Comparison of ENCODE assay signal across 9 cellular contexts in genomic region chr2:234823877-234824376, GRCh38.
A peak's percentile ranks its signal among the peaks of the same experiment; 100 is the strongest.
DNase-seq lines count a peak whose midpoint lies in the region; ATAC-seq and TF ChIP-seq lines count a peak whose summit lies in the region.
"Had no signal": no experiment of that assay in that cellular context is flagged by ENCODE, and none has a peak within 500 bp of the region (broad histone marks: within the 10 kb centered on the region; RNA-seq: fewer than 3 reads in every experiment).

No MANE protein-coding gene starts in this region.

- no peaks in the 10 kb centered on the region for H3K36me3 Mint-ChIP-seq in nephron progenitor cell (ENCODE audit: low read depth)

- POLR2A ChIA-PET in SK-N-SH (lab: Yijun Ruan, JAX) = no interaction called here

- peaks cover 9% of the 10 kb centered on the region for H3F3A ChIP-seq in SK-N-SH (replicated peaks; ENCODE audit: insufficient read depth)

- no peak overlapping the region for H2AK5ac ChIP-seq in trophoblast cell (ENCODE audit: low read length)

- CTCF ChIA-PET in SK-N-SH (lab: Yijun Ruan, JAX) = no interaction called here

- ATAC-seq in HG02623 (IDR thresholded peaks at IDR 0.05; ENCODE audit: unreplicated experiment) = no peak

- H3K23ac ChIP-seq in trophoblast cell (ENCODE audit: low read length) = no peak overlapping the region

- H3K9ac ChIP-seq in SK-N-SH (no peak overlapping the region), trophoblast cell (ENCODE audit: low read length) (no peak overlapping the region)

- no peak overlapping the region for H3K27ac Mint-ChIP-seq in nephron progenitor cell

- H4K20me1 ChIP-seq in SK-N-SH (ENCODE audit: insufficient read depth) = no peaks in the 10 kb centered on the region

- no peaks in the 10 kb centered on the region for H3K9me2 ChIP-seq in SK-N-SH

- H3K4me1 ChIP-seq in SK-N-SH (ENCODE audit: control insufficient read depth in 1 of 2, insufficient read depth in 2 of 2, low read depth in 1 of 2, low read length in 1 of 2) = peaks cover 2 to 3% of the 10 kb centered on the region in 2 experiments; a peak in 1 of 4 replicates
- H3K4me1 ChIP-seq in trophoblast cell (ENCODE audit: control insufficient read depth in 1 of 2, insufficient read depth in 2 of 2, low read length in 2 of 2) = peaks cover 2 to 7% of the 10 kb centered on the region in 2 experiments
- H3K4me1 ChIP-seq: Peyer's patch had no signal

- H3K79me1 ChIP-seq in trophoblast cell (ENCODE audit: low read length) = peaks cover 2% of the 10 kb centered on the region

- no peak for TF ChIP-seq RAD21 in SK-N-SH (IDR thresholded peaks at IDR 0.05; ENCODE audit: low read length)

- TF ChIP-seq EP300 in SK-N-SH (IDR thresholded peaks at IDR 0.05; ENCODE audit: borderline replicate concordance in 1 of 2, low read depth in 1 of 2, low read length in 1 of 2) = peak in 1 of 2 experiments; percentile 70; a peak in 1 of 4 replicates

- no peak overlapping the region for H3K4me3 Mint-ChIP-seq in nephron progenitor cell

- no peak overlapping the region for H3K4me3 ChIP-seq in SK-N-SH (ENCODE audit: low read depth in 2 of 2, low read length in 1 of 2)
- H3K4me3 ChIP-seq in foreskin fibroblast (ENCODE audit: low read depth in 1 of 2, low read length in 2 of 2) = no peak overlapping the region
- no peak overlapping the region for H3K4me3 ChIP-seq in trophoblast cell (ENCODE audit: low read depth, low read length)
- H3K4me3 ChIP-seq: Peyer's patch had no signal

- H3K4me2 ChIP-seq in SK-N-SH = peak overlapping the region; percentile 49; the same call in 1 of the 2 replicates
- no peak overlapping the region for H3K4me2 ChIP-seq in trophoblast cell (ENCODE audit: low read length)

- H3K14ac ChIP-seq in trophoblast cell (ENCODE audit: low read length) = no peak overlapping the region

- H3K36me3 ChIP-seq in SK-N-SH (replicated peaks in 1 of 2; ENCODE audit: control insufficient read depth in 1 of 2, insufficient read depth in 2 of 2, low read length in 1 of 2) (no peaks in the 10 kb centered on the region), trophoblast cell (ENCODE audit: control insufficient read depth in 1 of 2, insufficient read depth in 2 of 2, low read length in 2 of 2) (no peaks in the 10 kb centered on the region)
- H3K36me3 ChIP-seq: Peyer's patch had no signal

- H3K18ac ChIP-seq in trophoblast cell (ENCODE audit: low read length) = no peak overlapping the region

- peaks cover 23% of the 10 kb centered on the region for H3K4me1 Mint-ChIP-seq in nephron progenitor cell

- no peaks in the 10 kb centered on the region for H3K79me2 ChIP-seq in SK-N-SH (ENCODE audit: insufficient read depth)
- no peaks in the 10 kb centered on the region for H3K79me2 ChIP-seq in trophoblast cell (ENCODE audit: control insufficient read depth, insufficient read depth, low read length, poor library complexity)

- peak overlapping the region; percentile 45 to 75; a peak in 3 of 4 replicates for H3K27ac ChIP-seq in SK-N-SH (ENCODE audit: low read depth in 2 of 2, low read length in 1 of 2)
- H3K27ac ChIP-seq in trophoblast cell (ENCODE audit: low read depth, low read length) = peak overlapping the region; percentile 28
- no peak overlapping the region for H3K27ac ChIP-seq in caudate nucleus (ENCODE audit: low read depth, low read length)

- no peak for TF ChIP-seq CTCF in SK-N-SH (IDR thresholded peaks at IDR 0.05)
- TF ChIP-seq CTCF in foreskin fibroblast (IDR thresholded peaks at IDR 0.05; ENCODE audit: low read depth, low read length) = no peak
- TF ChIP-seq CTCF in nephron progenitor cell (IDR thresholded peaks at IDR 0.05) = no peak

- no peak overlapping the region for H2BK5ac ChIP-seq in trophoblast cell (ENCODE audit: low read depth, low read length, poor library complexity)

- no peaks in the 10 kb centered on the region for H3K9me3 ChIP-seq in SK-N-SH
- no peaks in the 10 kb centered on the region for H3K9me3 ChIP-seq in trophoblast cell (ENCODE audit: insufficient read depth, low read depth, low read length)
- H3K9me3 ChIP-seq: Peyer's patch had no signal

- peaks cover 8% of the 10 kb centered on the region for H3K27me3 Mint-ChIP-seq in nephron progenitor cell (ENCODE audit: low read depth, poor library complexity)

- H2AFZ ChIP-seq in SK-N-SH (ENCODE audit: low read depth) = peak overlapping the region; percentile 67; the same call in 1 of the 2 replicates
- no peak overlapping the region for H2AFZ ChIP-seq in trophoblast cell (ENCODE audit: insufficient read depth, low read length, poor library complexity)

- no peak overlapping the region for H3K4ac ChIP-seq in trophoblast cell (ENCODE audit: low read depth, low read length)

- WGBS in SK-N-SH (ENCODE audit: low lambda C conversion rate) = 5% methylated on average over 2 of the region's 2 CpGs
- WGBS in trophoblast cell (ENCODE audit: extremely low coverage, insufficient coverage, insufficient read length) = no CpG with 5 or more reads among the region's 2 CpGs

- H3K9me3 Mint-ChIP-seq in nephron progenitor cell = no peaks in the 10 kb centered on the region

- H2BK12ac ChIP-seq in trophoblast cell (ENCODE audit: low read length) = no peak overlapping the region

- H4K91ac ChIP-seq in trophoblast cell (ENCODE audit: low read depth, low read length) = no peak overlapping the region

- no peak overlapping the region for H4K8ac ChIP-seq in trophoblast cell (ENCODE audit: low read depth, low read length)

- H2BK120ac ChIP-seq in trophoblast cell (ENCODE audit: insufficient read depth, low read length, poor library complexity) = no peak overlapping the region

- no peak overlapping the region for H4K12ac ChIP-seq in trophoblast cell (ENCODE audit: low read depth, low read length)

- peak; percentile 53 for DNase-seq in DMS53 (lab: John Stamatoyannopoulos, UW)
- DNase-seq in SK-N-SH = no peak
- peak; percentile 96 to 97 for DNase-seq in foreskin fibroblast
- DNase-seq in trophoblast cell = peak; percentile 61 to 77
- no peak for DNase-seq in germinal center (ENCODE audit: low spot score)
- DNase-seq in caudate nucleus (lab: John Stamatoyannopoulos, UW) = no peak
- DNase-seq in nephron progenitor cell = no peak
- DNase-seq: Peyer's patch had no signal

- H3K27me3 ChIP-seq in SK-N-SH (ENCODE audit: insufficient read depth) = no peaks in the 10 kb centered on the region
- no peaks in the 10 kb centered on the region for H3K27me3 ChIP-seq in trophoblast cell (ENCODE audit: insufficient read depth, low read length)
- H3K27me3 ChIP-seq: Peyer's patch had no signal

TF ChIP-seq in SK-N-SH, 30 proteins besides CTCF, POLR2A, EP300 and RAD21 (continues in another document):
- TF ChIP-seq MAX (IDR thresholded peaks at IDR 0.05; ENCODE audit: low read depth) = peak; percentile 74
- TF ChIP-seq FOSL2 (IDR thresholded peaks at IDR 0.05; ENCODE audit: borderline replicate concordance, low read depth) = peak; percentile 67; the same call in 1 of the 2 replicates
- TF ChIP-seq USF1 (IDR thresholded peaks at IDR 0.05; ENCODE audit: borderline replicate concordance, low read depth) = peak; percentile 61
- peak; percentile 80 for TF ChIP-seq NFIC (IDR thresholded peaks at IDR 0.05; ENCODE audit: borderline replicate concordance)
- TF ChIP-seq SIN3A (IDR thresholded peaks at IDR 0.05; ENCODE audit: borderline replicate concordance, low read depth, low read length) = 0 out of 2 replicates have a peak, but pooled peaks have one; percentile 33
- peak; percentile 74; the same call in 1 of the 2 replicates for TF ChIP-seq PBX3 (IDR thresholded peaks at IDR 0.05)
- TF ChIP-seq MXI1 (IDR thresholded peaks at IDR 0.05; ENCODE audit: low read depth, low read length) = no peak
- TF ChIP-seq NRF1 (IDR thresholded peaks at IDR 0.05; ENCODE audit: low read depth, low read length) = no peak
- no peak for TF ChIP-seq GABPA (IDR thresholded peaks at IDR 0.05; ENCODE audit: low read depth)

Comparison
In these comparisons a context has a peak if more than half of its experiments do, and no peak if none do; other contexts are left out.
1. DNase-seq: peak in DMS53 (single experiment), foreskin fibroblast (2 of 2) and trophoblast cell (2 of 2); none in SK-N-SH (single experiment), germinal center (single experiment), caudate nucleus (0 of 61) and nephron progenitor cell (single experiment).